19 cellular contexts compared by ENCODE assay signal in genomic region chr16:86848821-86849220, GRCh38.
DNase-seq lines count a peak whose midpoint lies in the region; ATAC-seq, FAIRE-seq and TF ChIP-seq lines count a peak whose summit lies in the region.
"Had no signal": no experiment of that assay in that cellular context is flagged by ENCODE, and none has a peak within 500 bp of the region (broad histone marks: within the 10 kb centered on the region; RNA-seq: fewer than 3 reads in every experiment).

No MANE protein-coding gene starts in this region.

- no peak for TF ChIP-seq CTCF in fibroblast of mammary gland (conservative IDR thresholded peaks at IDR 0.05; ENCODE audit: control insufficient read depth, insufficient read depth, low read depth, low read length)

- H2AK5ac ChIP-seq in neuronal stem cell (ENCODE audit: low read depth, low read length) = peak overlapping the region; percentile 32

- H3K9ac ChIP-seq in neuronal stem cell (ENCODE audit: low read depth, low read length, poor library complexity) = no peak overlapping the region
- H3K9ac ChIP-seq: BLaER1 had no signal

- no peak overlapping the region for H2BK12ac ChIP-seq in neuronal stem cell (ENCODE audit: low read length)

- no CpG with 5 or more reads among the region's 8 CpGs for WGBS in neuronal stem cell (ENCODE audit: extremely low coverage in 2 of 2, insufficient read length in 2 of 2, insufficient replicate concordance in 1 of 2), 2 donors

- no peak for ATAC-seq in activated CD4-positive, CD25-positive, alpha-beta regulatory T cell treated with anti-CD3 and anti-CD28 coated beads, Interleukin-2, amount 50 U/mL, for 24 hours
- ATAC-seq: HepG2 had no signal

- H2BK5ac ChIP-seq in neuronal stem cell (ENCODE audit: low read length) = no peak overlapping the region

- no peaks in the 10 kb centered on the region for H3K9me3 ChIP-seq in neuronal stem cell (replicated peaks in 1 of 2; ENCODE audit: control insufficient read depth in 2 of 2, insufficient read depth in 1 of 2, low read depth in 1 of 2, low read length in 2 of 2)
- H3K9me3 ChIP-seq: BLaER1 had no signal

- H3K23ac ChIP-seq in neuronal stem cell (ENCODE audit: low read depth, low read length, poor library complexity) = no peak overlapping the region

- no peak overlapping the region for H3K14ac ChIP-seq in neuronal stem cell (ENCODE audit: low read length)

- H4K91ac ChIP-seq in neuronal stem cell (ENCODE audit: low read depth, low read length, poor library complexity) = no peak overlapping the region

- no peak overlapping the region for H2BK120ac ChIP-seq in neuronal stem cell (ENCODE audit: low read depth, low read length)

- no peak overlapping the region for H2AFZ ChIP-seq in neuronal stem cell (ENCODE audit: low read length)

- peak overlapping the region; percentile 33 for H3K18ac ChIP-seq in neuronal stem cell (ENCODE audit: low read length)

- no peak overlapping the region for H3K4me2 ChIP-seq in neuronal stem cell (ENCODE audit: insufficient read depth, low read length, poor library complexity, severe bottlenecking)
- H3K4me2 ChIP-seq: BLaER1 had no signal

- H3K4me1 ChIP-seq in neuronal stem cell (ENCODE audit: control insufficient read depth in 2 of 2, insufficient read depth in 1 of 2, low read depth in 1 of 2, low read length in 2 of 2) = peaks cover 0 to 4% of the 10 kb centered on the region in 2 donors
- H3K4me1 ChIP-seq: BLaER1 had no signal

- no peak overlapping the region for H3K4me3 ChIP-seq in fibroblast of mammary gland (ENCODE audit: control insufficient read depth, low read depth, low read length)
- H3K4me3 ChIP-seq in neuronal stem cell (ENCODE audit: low read length in 2 of 2) = no peak overlapping the region
- H3K4me3 ChIP-seq: BLaER1 had no signal

- H3K27me3 ChIP-seq in neuronal stem cell (ENCODE audit: control insufficient read depth in 3 of 3, insufficient read depth in 3 of 3, low read depth in 1 of 3, low read length in 3 of 3) = no peaks in the 10 kb centered on the region
- H3K27me3 ChIP-seq: BLaER1 had no signal

- peak; percentile 21 for DNase-seq in EL
- peak; percentile 46 for DNase-seq in RCC 7860 (ENCODE audit: low spot score)
- peak; percentile 10 for DNase-seq in fibroblast of mammary gland (ENCODE audit: low read depth)
- no peak for DNase-seq in neuronal stem cell (ENCODE audit: low spot score)
- DNase-seq in effector CD4-positive, alpha-beta T cell = no peak
- DNase-seq in NCI-H146 (lab: John Stamatoyannopoulos, UW) = no peak
- no peak for DNase-seq in medulla oblongata (ENCODE audit: extremely low spot score)
- DNase-seq: 8988T; Calu3; CD4-positive, alpha-beta memory T cell; DMS79 treated with DMSO at 0.1 percent for 48 hours; GDM1; H9 had no signal

- H3K79me1 ChIP-seq in neuronal stem cell (ENCODE audit: low read depth, low read length) = no peaks in the 10 kb centered on the region

- no peak overlapping the region for H3K27ac ChIP-seq in neuronal stem cell (replicated peaks; ENCODE audit: low read length)
- H3K27ac ChIP-seq: BLaER1 had no signal

- no peak overlapping the region for H4K8ac ChIP-seq in neuronal stem cell (ENCODE audit: low read depth, low read length)

- no peak for FAIRE-seq in RCC 7860 (lab: Jason Lieb, UNC)
- FAIRE-seq: GM12892, GM18507, H1, HepG2 had no signal

- H3K4ac ChIP-seq in neuronal stem cell (ENCODE audit: low read length) = no peak overlapping the region

- H3K36me3 ChIP-seq in neuronal stem cell (replicated peaks in 1 of 2; ENCODE audit: control insufficient read depth in 2 of 2, insufficient read depth in 2 of 2, low read length in 2 of 2) = no peaks in the 10 kb centered on the region
- H3K36me3 ChIP-seq: BLaER1 had no signal

- no peak overlapping the region for H2BK15ac ChIP-seq in neuronal stem cell (ENCODE audit: low read length)

Comparison
In these comparisons a context has a peak if more than half of its experiments do, and no peak if none do; other contexts are left out.
1. DNase-seq: peak in EL (single experiment), RCC 7860 (single experiment) and fibroblast of mammary gland (single experiment); none in neuronal stem cell (single experiment), effector CD4-positive, alpha-beta T cell (single experiment), NCI-H146 (single experiment) and medulla oblongata (single experiment).